ENCODE assay signal across 29 cellular contexts in the genomic region with DNA sequence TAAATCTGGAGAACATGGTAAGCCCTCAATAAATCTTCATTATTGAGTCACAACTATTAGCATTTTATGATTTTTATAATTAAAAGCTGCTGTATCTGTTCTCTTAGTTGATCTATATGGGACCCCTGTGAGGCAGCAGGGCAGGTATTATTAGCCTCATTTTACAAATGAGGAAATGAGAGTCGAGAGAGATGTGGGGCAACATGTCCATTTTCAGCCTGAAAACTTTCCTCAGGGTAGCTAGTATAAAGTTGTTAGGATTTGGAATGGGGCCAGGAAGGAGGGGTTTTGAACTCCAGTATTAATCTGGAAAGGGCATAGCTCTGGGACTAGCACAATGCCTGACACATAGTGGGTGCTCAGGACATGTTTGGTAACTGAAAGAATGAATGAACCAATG.
"Had no signal": no experiment of that assay in that cellular context is flagged by ENCODE, and none has a peak within 500 bp of the region (broad histone marks: within the 10 kb centered on the region; RNA-seq: fewer than 3 reads in every experiment).

No MANE protein-coding gene starts in this region.

- H3K9me3 ChIP-seq: breast epithelium had no signal

- H3K4me3 ChIP-seq: breast epithelium had no signal

- H3K4me1 ChIP-seq: breast epithelium had no signal

- ATAC-seq: activated CD4-positive, alpha-beta T cell treated with anti-CD3 and anti-CD28 coated beads for 36 hours; activated T-helper 17 cell treated with anti-CD3 and anti-CD28 coated beads, Interleukin-2, amount 50 U/mL, for 72 hours; PC-3; T-helper 17 cell had no signal

- DNase-seq: activated B cell treated with CpG ODN at 0.5 μM for 24 hours; activated CD4-positive, alpha-beta memory T cell treated with anti-CD3 and anti-CD28 coated beads, Interleukin-2, amount 10 ng/mL, durations not matched to agents 7 days and 5 days; activated CD4-positive, alpha-beta T cell treated with anti-CD3 and anti-CD28 coated beads for 36 hours; activated CD4-positive, alpha-beta T cell treated with anti-CD3 and anti-CD28 coated beads, Interleukin-2, amount 50 U/mL, for 1 hour; activated gamma-delta T cell; activated naive CD4-positive, alpha-beta T cell treated with anti-CD3 and anti-CD28 coated beads for 36 hours; activated T-cell treated with anti-CD3 and anti-CD28 coated beads for 4 hours; activated T-cell treated with anti-CD3 and anti-CD28 coated beads, Interleukin-2, amount 50 U/mL, for 48 hours; amygdala; caudate nucleus; Kasumi-1; KBM-7; NCI-H1092 treated with DMSO at 0.1 percent for 48 hours; NCI-H1417 treated with DMSO at 0.1 percent for 48 hours; NCI-H1694; NCI-H2029; NCI-H2107; NCI-H2171 treated with DMSO at 0.1 percent for 48 hours; NCI-H226; NCI-H526 treated with DMSO at 0.1 percent for 48 hours; NCI-H82; NK-92 treated with Interleukin-12 subunit alpha and Interleukin-12 subunit beta, amount 100 ng/mL, for 24 hours; PC-3; SIG-M5; T-helper 17 cell; T-helper 9 cell had no signal

- H3K36me3 ChIP-seq: breast epithelium had no signal

- FAIRE-seq: TTC549 had no signal
